1 cellular context compared by ENCODE assay signal in genomic region chr5:88089757-88090390, GRCh38.
A peak's percentile ranks its signal among the peaks of the same experiment; 100 is the strongest.
TF ChIP-seq lines count a peak whose summit lies in the region.

No MANE protein-coding gene starts in this region.

TF ChIP-seq in SK-N-SH, 30 proteins besides CTCF, POLR2A, EP300 and RAD21 (continued from another document):
- peak; percentile 79 for TF ChIP-seq MXI1 (IDR thresholded peaks at IDR 0.05; ENCODE audit: low read depth, low read length)
- TF ChIP-seq FOXM1 (IDR thresholded peaks at IDR 0.05; ENCODE audit: low read depth), result no peak
- TF ChIP-seq CHD2 (IDR thresholded peaks at IDR 0.05; ENCODE audit: low read length, partially characterized antibody), result peak; percentile 79
- no peak for TF ChIP-seq SMC3 (IDR thresholded peaks at IDR 0.05; ENCODE audit: low read depth, low read length)
- peak; percentile 23; the same call in 1 of the 2 replicates for TF ChIP-seq TCF12 (IDR thresholded peaks at IDR 0.05)
- TF ChIP-seq USF2 (IDR thresholded peaks at IDR 0.05; ENCODE audit: borderline replicate concordance, low read depth, low read length), result no peak
- no peak for TF ChIP-seq NFIC (IDR thresholded peaks at IDR 0.05; ENCODE audit: borderline replicate concordance)
- no peak for TF ChIP-seq IRF3 (IDR thresholded peaks at IDR 0.05; ENCODE audit: low read depth, low read length)
- no peak for TF ChIP-seq REST (IDR thresholded peaks at IDR 0.05; ENCODE audit: low read depth, low read length)
- no peak for TF ChIP-seq TEAD4 (IDR thresholded peaks at IDR 0.05; ENCODE audit: borderline replicate concordance, insufficient read depth)
- TF ChIP-seq ELF1 (IDR thresholded peaks at IDR 0.05), result no peak
- TF ChIP-seq MEF2A (IDR thresholded peaks at IDR 0.05; ENCODE audit: borderline replicate concordance, low read depth), result no peak
- TF ChIP-seq RCOR1 (IDR thresholded peaks at IDR 0.05; ENCODE audit: low read length), result peak; percentile 96
- TF ChIP-seq TAF1 (IDR thresholded peaks at IDR 0.05; ENCODE audit: borderline replicate concordance, low read depth, low read length), result no peak
- no peak for TF ChIP-seq POLR2AphosphoS5 (IDR thresholded peaks at IDR 0.05; ENCODE audit: low read depth, low read length)
- no peak for TF ChIP-seq NRF1 (IDR thresholded peaks at IDR 0.05; ENCODE audit: low read depth, low read length)
- TF ChIP-seq RXRA (IDR thresholded peaks at IDR 0.05; ENCODE audit: borderline replicate concordance, low read depth), result no peak
- TF ChIP-seq EZH2phosphoT487 (IDR thresholded peaks at IDR 0.05; ENCODE audit: borderline replicate concordance, low read depth), result no peak
- TF ChIP-seq SIN3A (IDR thresholded peaks at IDR 0.05; ENCODE audit: borderline replicate concordance, low read depth, low read length), result no peak
- TF ChIP-seq USF1 (IDR thresholded peaks at IDR 0.05; ENCODE audit: borderline replicate concordance, low read depth), result no peak
- TF ChIP-seq MAX (IDR thresholded peaks at IDR 0.05; ENCODE audit: low read depth), result no peak
- no peak for TF ChIP-seq FOSL2 (IDR thresholded peaks at IDR 0.05; ENCODE audit: borderline replicate concordance, low read depth)
